15 cellular contexts compared by ENCODE assay signal in genomic region chr10:129727495-129727894, GRCh38.
DNase-seq lines count a peak whose midpoint lies in the region; ATAC-seq and TF ChIP-seq lines count a peak whose summit lies in the region.
"Had no signal": no experiment of that assay in that cellular context is flagged by ENCODE, and none has a peak within 500 bp of the region (broad histone marks: within the 10 kb centered on the region; RNA-seq: fewer than 3 reads in every experiment).

No MANE protein-coding gene starts in this region.

- H3K23ac ChIP-seq in neuronal stem cell (ENCODE audit: low read depth, low read length, poor library complexity), result no peak overlapping the region

- DNase-seq in H7 (peak; percentile 3), iPS-NIHi7 (ENCODE audit: extremely low spot score) (peak; percentile 2), neuronal stem cell (ENCODE audit: low spot score) (no peak), NCI-H748 (lab: John Stamatoyannopoulos, UW; ENCODE audit: unreplicated experiment) (no peak), C1 segment of cervical spinal cord (lab: John Stamatoyannopoulos, UW) (no peak), natural killer cell (no peak)
- DNase-seq: BE2C; Caco-2; CD4-positive, alpha-beta T cell; DMS153; DMS79; GDM1; HCEC 1CT had no signal

- peak overlapping the region; percentile 25 for H2AK5ac ChIP-seq in neuronal stem cell (ENCODE audit: low read depth, low read length)

- H3K4ac ChIP-seq in neuronal stem cell (ENCODE audit: low read length), result no peak overlapping the region

- no peaks in the 10 kb centered on the region for H3K4me1 Mint-ChIP-seq in natural killer cell

- no peak overlapping the region for H3K4me2 ChIP-seq in neuronal stem cell (ENCODE audit: insufficient read depth, low read length, poor library complexity, severe bottlenecking)

- H3K9me3 Mint-ChIP-seq in natural killer cell, result no peaks in the 10 kb centered on the region

- no peak overlapping the region for H3K14ac ChIP-seq in neuronal stem cell (ENCODE audit: low read length)

- H3K9ac ChIP-seq in neuronal stem cell (ENCODE audit: low read depth, low read length, poor library complexity), result no peak overlapping the region

- no peaks in the 10 kb centered on the region for H3K27me3 Mint-ChIP-seq in natural killer cell (ENCODE audit: low read depth in 2 of 2)
- H3K27me3 Mint-ChIP-seq: CD4-positive, alpha-beta T cell had no signal

- no peak overlapping the region for H2BK15ac ChIP-seq in neuronal stem cell (ENCODE audit: low read length)

- H4K91ac ChIP-seq in neuronal stem cell (ENCODE audit: low read depth, low read length, poor library complexity), result no peak overlapping the region

- no peaks in the 10 kb centered on the region for H3K79me1 ChIP-seq in neuronal stem cell (ENCODE audit: low read depth, low read length)

- ATAC-seq in natural killer cell, result no peak

- no peak overlapping the region for H2BK12ac ChIP-seq in neuronal stem cell (ENCODE audit: low read length)

- no peak overlapping the region for H3K4me3 Mint-ChIP-seq in natural killer cell
- H3K4me3 Mint-ChIP-seq: CD4-positive, alpha-beta T cell had no signal

- H3K27ac Mint-ChIP-seq in natural killer cell, result no peak overlapping the region
- H3K27ac Mint-ChIP-seq: CD4-positive, alpha-beta T cell had no signal

- H3K9me3 ChIP-seq in neuronal stem cell (replicated peaks in 1 of 2; ENCODE audit: control insufficient read depth in 2 of 2, insufficient read depth in 1 of 2, low read depth in 1 of 2, low read length in 2 of 2), result peaks cover 0 to 14% of the 10 kb centered on the region in 2 donors
- H3K9me3 ChIP-seq: BE2C, Caco-2 had no signal

- peak overlapping the region; percentile 28 for H2BK120ac ChIP-seq in neuronal stem cell (ENCODE audit: low read depth, low read length)

- no peaks in the 10 kb centered on the region for H3K4me1 ChIP-seq in neuronal stem cell (ENCODE audit: control insufficient read depth in 2 of 2, insufficient read depth in 1 of 2, low read depth in 1 of 2, low read length in 2 of 2)
- H3K4me1 ChIP-seq: BE2C, Caco-2 had no signal

- peaks cover 11% of the 10 kb centered on the region; the same call in 1 of the 2 replicates for H3K27me3 ChIP-seq in H7 (ENCODE audit: control insufficient read depth, insufficient read depth, low read length)
- no peaks in the 10 kb centered on the region for H3K27me3 ChIP-seq in neuronal stem cell (ENCODE audit: control insufficient read depth in 3 of 3, insufficient read depth in 3 of 3, low read depth in 1 of 3, low read length in 3 of 3)
- H3K27me3 ChIP-seq: BE2C had no signal

- no peak overlapping the region for H3K27ac ChIP-seq in neuronal stem cell (replicated peaks; ENCODE audit: low read length)
- H3K27ac ChIP-seq: C4-2B, HL-60 had no signal

- H2AFZ ChIP-seq in neuronal stem cell (ENCODE audit: low read length), result no peak overlapping the region

- H3K36me3 ChIP-seq in H7 (replicated peaks; ENCODE audit: control insufficient read depth, insufficient read depth, low read length) (no peaks in the 10 kb centered on the region), neuronal stem cell (replicated peaks in 1 of 2; ENCODE audit: control insufficient read depth in 2 of 2, insufficient read depth in 2 of 2, low read length in 2 of 2) (peaks cover 0 to 1% of the 10 kb centered on the region in 2 donors)
- H3K36me3 ChIP-seq: BE2C had no signal

- intact Hi-C loops in natural killer cell (cut with micrococcal nuclease), result no loop called here

- WGBS in neuronal stem cell (ENCODE audit: extremely low coverage in 2 of 2, insufficient read length in 2 of 2, insufficient replicate concordance in 1 of 2), 2 donors, result no CpG with 5 or more reads among the region's 4 CpGs

- no peaks in the 10 kb centered on the region for H3K36me3 Mint-ChIP-seq in natural killer cell

- H3K4me3 ChIP-seq in H7 (ENCODE audit: insufficient read depth, low read depth, low read length) (no peak overlapping the region), neuronal stem cell (ENCODE audit: low read length in 2 of 2) (no peak overlapping the region)

- peak overlapping the region; percentile 55 for H2BK5ac ChIP-seq in neuronal stem cell (ENCODE audit: low read length)

- H3K18ac ChIP-seq in neuronal stem cell (ENCODE audit: low read length), result peak overlapping the region; percentile 72

- no peak overlapping the region for H4K8ac ChIP-seq in neuronal stem cell (ENCODE audit: low read depth, low read length)

- TF ChIP-seq CTCF in natural killer cell (IDR thresholded peaks at IDR 0.05), result no peak

Comparison
In these comparisons a context has a peak if more than half of its experiments do, and no peak if none do; other contexts are left out.
1. DNase-seq: peak in H7 (single experiment) and iPS-NIHi7 (single experiment); none in neuronal stem cell (single experiment), NCI-H748 (single experiment), C1 segment of cervical spinal cord (0 of 14) and natural killer cell (single experiment).